27 cellular contexts compared by ENCODE assay signal in genomic region chr14:104873380-104874055, GRCh38. TPM values are rescaled to one million over a fixed set of nuclear protein-coding genes. Genes with fewer than 3 reads are reported as not detected.
DNase-seq lines count a peak whose midpoint lies in the region; ATAC-seq and TF ChIP-seq lines count a peak whose summit lies in the region.
"Had no signal": no experiment of that assay in that cellular context is flagged by ENCODE, and none has a peak within 500 bp of the region (broad histone marks: within the 10 kb centered on the region; RNA-seq: fewer than 3 reads in every experiment).

No MANE protein-coding gene starts in this region.

- H3K4me1 Mint-ChIP-seq in endodermal cell (peaks cover 7% of the 10 kb centered on the region), naive B cell (peaks cover 10 to 21% (median 11%) of the 10 kb centered on the region in 3 donors)
- H3K4me1 Mint-ChIP-seq: activated CD4-positive, alpha-beta T cell treated with anti-CD3 and anti-CD28 coated beads, Interleukin-2, amount 10 ng/mL, durations not matched to agents 24 days and 14 days; activated CD8-positive, alpha-beta memory T cell treated with anti-CD3 and anti-CD28 coated beads, Interleukin-2, amount 10 ng/mL, durations not matched to agents 7 days and 5 days had no signal

- H3K4me3 Mint-ChIP-seq in endodermal cell (no peak overlapping the region), naive B cell (no peak overlapping the region)
- H3K4me3 Mint-ChIP-seq: activated CD4-positive, alpha-beta T cell treated with anti-CD3 and anti-CD28 coated beads, Interleukin-2, amount 10 ng/mL, durations not matched to agents 24 days and 14 days; activated CD8-positive, alpha-beta memory T cell treated with anti-CD3 and anti-CD28 coated beads, Interleukin-2, amount 10 ng/mL, durations not matched to agents 7 days and 5 days; mesothelial cell of epicardium had no signal

- H3K27ac Mint-ChIP-seq in endodermal cell (peak overlapping the region; percentile 70), naive B cell (peak overlapping the region in 4 of 6 donors; percentile 41 to 78 (median 57))
- H3K27ac Mint-ChIP-seq: activated CD4-positive, alpha-beta T cell treated with anti-CD3 and anti-CD28 coated beads, Interleukin-2, amount 10 ng/mL, durations not matched to agents 24 days and 14 days; activated CD8-positive, alpha-beta memory T cell treated with anti-CD3 and anti-CD28 coated beads, Interleukin-2, amount 10 ng/mL, durations not matched to agents 7 days and 5 days; activated T-cell treated with anti-CD3 and anti-CD28 coated beads, Interleukin-2, amount 50 U/mL, for 72 hours; mesothelial cell of epicardium had no signal

- no peak overlapping the region for H3K4me3 ChIP-seq in endodermal cell (ENCODE audit: low read length)
- no peak overlapping the region for H3K4me3 ChIP-seq in WERI-Rb-1 (ENCODE audit: low read depth, low read length)
- H3K4me3 ChIP-seq: heart right ventricle, K562, sigmoid colon, uterus had no signal

- no peaks in the 10 kb centered on the region for H3K27me3 Mint-ChIP-seq in endodermal cell (ENCODE audit: insufficient read depth)
- peaks cover 4 to 63% (median 25%) of the 10 kb centered on the region in 3 donors for H3K27me3 Mint-ChIP-seq in naive B cell
- H3K27me3 Mint-ChIP-seq: activated CD4-positive, alpha-beta T cell treated with anti-CD3 and anti-CD28 coated beads, Interleukin-2, amount 10 ng/mL, durations not matched to agents 24 days and 14 days; activated CD8-positive, alpha-beta memory T cell treated with anti-CD3 and anti-CD28 coated beads, Interleukin-2, amount 10 ng/mL, durations not matched to agents 7 days and 5 days had no signal

- H3K9me3 Mint-ChIP-seq in endodermal cell, result no peaks in the 10 kb centered on the region
- H3K9me3 Mint-ChIP-seq in naive B cell, result no peaks in the 10 kb centered on the region
- H3K9me3 Mint-ChIP-seq: activated CD4-positive, alpha-beta T cell treated with anti-CD3 and anti-CD28 coated beads, Interleukin-2, amount 10 ng/mL, durations not matched to agents 24 days and 14 days; activated T-cell treated with anti-CD3 and anti-CD28 coated beads, Interleukin-2, amount 50 U/mL, for 72 hours; mesothelial cell of epicardium; nephron had no signal

- ATAC-seq in left ventricle myocardium superior, result no peak
- no peak for ATAC-seq in naive B cell (ENCODE audit: low read depth in 2 of 2)
- ATAC-seq: activated CD8-positive, alpha-beta memory T cell treated with anti-CD3 and anti-CD28 coated beads, Interleukin-2, amount 10 ng/mL, durations not matched to agents 7 days and 5 days; activated T-cell treated with anti-CD3 and anti-CD28 coated beads, Interleukin-2, amount 50 U/mL, for 72 hours; heart right ventricle; K562; Panc1 had no signal

- H3K27me3 ChIP-seq in endodermal cell (ENCODE audit: control insufficient read depth, insufficient read depth, low read length, poor library complexity, severe bottlenecking) (no peaks in the 10 kb centered on the region), WERI-Rb-1 (ENCODE audit: insufficient read depth, low read depth, severe bottlenecking) (no peaks in the 10 kb centered on the region)
- H3K27me3 ChIP-seq: heart right ventricle, sigmoid colon, uterus had no signal

- no peaks in the 10 kb centered on the region for H3K36me3 Mint-ChIP-seq in endodermal cell (ENCODE audit: low read depth)
- no peaks in the 10 kb centered on the region for H3K36me3 Mint-ChIP-seq in naive B cell
- H3K36me3 Mint-ChIP-seq: activated CD8-positive, alpha-beta memory T cell treated with anti-CD3 and anti-CD28 coated beads, Interleukin-2, amount 10 ng/mL, durations not matched to agents 7 days and 5 days; mesothelial cell of epicardium had no signal

- H3K9ac ChIP-seq in endodermal cell (ENCODE audit: extremely low read depth, low read length, poor library complexity, severe bottlenecking), result no peak overlapping the region

- 87 to 91% methylated on average over 7 to 13 of the region's 13 CpGs for WGBS in endodermal cell (ENCODE audit: insufficient coverage in 1 of 2, insufficient read length in 1 of 2), 2 experiments

- peak; percentile 24 for DNase-seq in left ventricle myocardium superior
- DNase-seq in cardiac septum (ENCODE audit: low spot score), result no peak
- no peak for DNase-seq in endodermal cell
- DNase-seq in naive B cell, result no peak
- DNase-seq in stimulated activated CD4-positive, alpha-beta T cell treated with anti-CD3 and anti-CD28 coated beads, Interleukin-12 subunit alpha, Interleukin-12 subunit beta, amount 100 ng/mL, for 4 hours, result no peak
- DNase-seq in activated effector memory CD4-positive, alpha-beta T cell treated with anti-CD3 and anti-CD28 coated beads, Interleukin-2, amount 50 U/mL, for 16 hours, result no peak
- no peak for DNase-seq in NCI-H2196 (lab: John Stamatoyannopoulos, UW; ENCODE audit: unreplicated experiment)
- DNase-seq in WERI-Rb-1, result no peak
- DNase-seq: activated CD4-positive, alpha-beta T cell treated with anti-CD3 and anti-CD28 coated beads, Interleukin-2, amount 10 ng/mL, durations not matched to agents 24 days and 14 days; activated CD8-positive, alpha-beta memory T cell treated with anti-CD3 and anti-CD28 coated beads, Interleukin-2, amount 10 ng/mL, durations not matched to agents 7 days and 5 days; activated T-cell treated with anti-CD3 and anti-CD28 coated beads, Interleukin-2, amount 50 U/mL, for 72 hours; aorta; Caco-2; caudate nucleus; dermis blood vessel endothelial cell; DND-41; MM.1S; NCI-H1436 treated with DMSO at 0.1 percent for 48 hours; NCI-H510A treated with DMSO at 0.1 percent for 48 hours; sigmoid colon had no signal

- H3K4me1 ChIP-seq in endodermal cell (ENCODE audit: control insufficient read depth, insufficient read depth, low read length), result no peaks in the 10 kb centered on the region
- H3K4me1 ChIP-seq: Caco-2, uterus had no signal

- H3K9me3 ChIP-seq in endodermal cell (ENCODE audit: control insufficient read depth, low read length) (no peaks in the 10 kb centered on the region), WERI-Rb-1 (ENCODE audit: severe bottlenecking) (no peaks in the 10 kb centered on the region)
- H3K9me3 ChIP-seq: Caco-2, heart right ventricle, sigmoid colon, uterus had no signal

- H3K27ac ChIP-seq in endodermal cell (ENCODE audit: low read depth, low read length) (no peak overlapping the region), WERI-Rb-1 (no peak overlapping the region)
- H3K27ac ChIP-seq: heart right ventricle, sigmoid colon, uterus had no signal

- no peak for TF ChIP-seq CTCF in endodermal cell (conservative IDR thresholded peaks at IDR 0.05)
- TF ChIP-seq CTCF in WERI-Rb-1 (IDR thresholded peaks at IDR 0.05; ENCODE audit: low read depth, low read length), result no peak

- peaks cover 7% of the 10 kb centered on the region for H3K36me3 ChIP-seq in endodermal cell (ENCODE audit: control insufficient read depth, insufficient read depth, low read length)
- peaks cover 5% of the 10 kb centered on the region; the same call in 1 of the 2 replicates for H3K36me3 ChIP-seq in WERI-Rb-1
- H3K36me3 ChIP-seq: uterus had no signal

- intact Hi-C loops in left ventricle myocardium superior (cut with micrococcal nuclease), result no loop called here
- intact Hi-C loops in cardiac septum (cut with DNase I), result no loop called here

RNA-seq across cellular contexts. Expression of gene CEP170B, which starts 8.4 kb away (rescaled TPM):
- total RNA-seq in left ventricle myocardium superior, result 10.7 TPM
- total RNA-seq in cardiac septum, result 19.2 TPM
- 10 to 100 TPM; 38.9 to 43.1 TPM for total RNA-seq in endodermal cell
- polyA plus RNA-seq in endodermal cell (2013, experiment 1 of 2), result 13.9 TPM
- polyA plus RNA-seq in endodermal cell (2013, experiment 2 of 2), result 15.1 TPM
- polyA plus RNA-seq in naive B cell (ENCODE audit: low read depth in 6 of 6), result not detected

RNA-seq across cellular contexts. Expression of gene PLD4, which starts 51.2 kb away (rescaled TPM):
- total RNA-seq in left ventricle myocardium superior (0.27 TPM), cardiac septum (0.51 TPM), endodermal cell (not detected)
- polyA plus RNA-seq in endodermal cell (2013, experiment 1 of 2), result 0.04 TPM
- polyA plus RNA-seq in endodermal cell (2013, experiment 2 of 2), result not detected
- polyA plus RNA-seq in naive B cell (ENCODE audit: low read depth in 6 of 6), result 100 to 1,000 TPM in 5 of 6 donors, 10 to 100 TPM in 1; 77.4 to 264 (median 182) TPM
- total RNA-seq: A673; activated CD8-positive, alpha-beta memory T cell treated with anti-CD3 and anti-CD28 coated beads, Interleukin-2, amount 10 ng/mL, durations not matched to agents 7 days and 5 days; Caco-2 had no signal
- polyA plus RNA-seq: K562 had no signal
